In the genomic region with DNA sequence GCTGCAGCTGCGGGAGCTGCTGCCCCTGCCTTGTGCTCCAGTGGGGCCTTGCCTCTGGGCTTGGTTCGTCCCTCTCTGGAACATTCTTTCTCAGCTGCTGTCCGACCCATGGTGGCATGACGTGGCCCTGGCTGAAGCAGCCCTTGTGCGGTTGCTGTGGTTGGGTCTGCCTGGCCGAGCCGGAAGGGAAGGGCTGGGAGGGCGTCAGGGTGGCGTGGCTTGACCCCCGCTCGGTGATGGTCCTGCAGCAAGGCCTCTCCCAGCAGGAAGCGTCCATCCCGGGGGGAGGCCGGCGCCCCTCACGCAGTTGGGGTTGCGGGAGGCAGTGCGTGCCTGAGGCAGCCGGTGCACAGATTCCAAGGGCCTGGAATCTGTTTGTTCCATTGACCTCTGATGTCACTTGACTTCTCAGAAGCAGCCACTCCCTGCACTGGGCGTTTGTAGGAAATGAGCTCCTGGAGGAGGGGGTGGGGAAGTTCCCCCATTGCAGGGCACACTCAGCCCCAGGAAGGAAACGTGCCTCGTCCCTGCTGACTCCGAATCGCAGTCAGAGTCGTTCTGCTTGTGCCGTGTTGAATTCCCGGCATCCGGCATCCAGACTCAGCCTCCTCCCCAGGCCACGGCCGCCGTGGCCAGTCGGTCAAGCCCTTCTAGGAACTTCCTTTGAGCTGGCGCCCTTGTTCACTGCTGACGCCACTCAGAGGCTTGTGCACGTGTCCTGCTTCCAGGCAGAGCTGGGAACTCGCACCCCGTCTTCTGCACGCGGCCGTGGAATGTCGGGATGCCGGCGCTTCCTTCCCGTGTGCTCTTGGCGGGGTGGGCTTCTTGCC, we compare ENCODE assay signal across 1 cellular context.
TF ChIP-seq lines count a peak whose summit lies in the region.

No MANE protein-coding gene starts in this region.

TF ChIP-seq in GM12878, 131 proteins besides CTCF, POLR2A, EP300 and RAD21:
- TF ChIP-seq CHD1 (IDR thresholded peaks at IDR 0.05; ENCODE audit: low read depth, low read length) (no peak), IKZF1 (conservative IDR thresholded peaks at IDR 0.05) (0 out of 2 replicates have a peak, but pooled peaks have one; percentile 21), ETV6 (conservative IDR thresholded peaks at IDR 0.05 in 1 of 2, IDR thresholded peaks at IDR 0.05 in 1 of 2; ENCODE audit: borderline replicate concordance in 1 of 2, low read depth in 1 of 2) (no peak), EGR1 (IDR thresholded peaks at IDR 0.05; ENCODE audit: borderline replicate concordance in 1 of 2, low read depth in 2 of 2, low read length in 2 of 2) (peak in 1 of 2 experiments; percentile 59; a peak in 2 of 3 replicates), YY1 (IDR thresholded peaks at IDR 0.05; ENCODE audit: low read depth, low read length) (no peak), BHLHE40 (IDR thresholded peaks at IDR 0.05; ENCODE audit: borderline replicate concordance in 1 of 2, low read depth in 2 of 2, low read length in 1 of 2) (peak; percentile 33 to 34; a peak in 1 of 4 replicates), ZZZ3 (IDR thresholded peaks at IDR 0.05; ENCODE audit: control insufficient read depth, insufficient read length, low read depth) (no peak), JUNB (IDR thresholded peaks at IDR 0.05) (no peak), CBX5 (IDR thresholded peaks at IDR 0.05; ENCODE audit: low read depth) (no peak), HDAC2 (IDR thresholded peaks at IDR 0.05) (no peak), SMC3 (IDR thresholded peaks at IDR 0.05; ENCODE audit: borderline replicate concordance, low read length) (no peak)
- TF ChIP-seq, protein P1, sequence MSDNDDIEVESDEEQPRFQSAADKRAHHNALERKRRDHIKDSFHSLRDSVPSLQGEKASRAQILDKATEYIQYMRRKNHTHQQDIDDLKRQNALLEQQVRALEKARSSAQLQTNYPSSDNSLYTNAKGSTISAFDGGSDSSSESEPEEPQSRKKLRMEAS (IDR thresholded peaks at IDR 0.05; ENCODE audit: low read depth, low read length), result no peak
- TF ChIP-seq, protein P2, sequence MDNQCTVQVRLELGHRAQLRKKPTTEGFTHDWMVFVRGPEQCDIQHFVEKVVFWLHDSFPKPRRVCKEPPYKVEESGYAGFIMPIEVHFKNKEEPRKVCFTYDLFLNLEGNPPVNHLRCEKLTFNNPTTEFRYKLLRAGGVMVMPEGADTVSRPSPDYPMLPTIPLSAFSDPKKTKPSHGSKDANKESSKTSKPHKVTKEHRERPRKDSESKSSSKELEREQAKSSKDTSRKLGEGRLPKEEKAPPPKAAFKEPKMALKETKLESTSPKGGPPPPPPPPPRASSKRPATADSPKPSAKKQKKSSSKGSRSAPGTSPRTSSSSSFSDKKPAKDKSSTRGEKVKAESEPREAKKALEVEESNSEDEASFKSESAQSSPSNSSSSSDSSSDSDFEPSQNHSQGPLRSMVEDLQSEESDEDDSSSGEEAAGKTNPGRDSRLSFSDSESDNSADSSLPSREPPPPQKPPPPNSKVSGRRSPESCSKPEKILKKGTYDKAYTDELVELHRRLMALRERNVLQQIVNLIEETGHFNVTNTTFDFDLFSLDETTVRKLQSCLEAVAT (IDR thresholded peaks at IDR 0.05), result no peak
